In the genomic region with DNA sequence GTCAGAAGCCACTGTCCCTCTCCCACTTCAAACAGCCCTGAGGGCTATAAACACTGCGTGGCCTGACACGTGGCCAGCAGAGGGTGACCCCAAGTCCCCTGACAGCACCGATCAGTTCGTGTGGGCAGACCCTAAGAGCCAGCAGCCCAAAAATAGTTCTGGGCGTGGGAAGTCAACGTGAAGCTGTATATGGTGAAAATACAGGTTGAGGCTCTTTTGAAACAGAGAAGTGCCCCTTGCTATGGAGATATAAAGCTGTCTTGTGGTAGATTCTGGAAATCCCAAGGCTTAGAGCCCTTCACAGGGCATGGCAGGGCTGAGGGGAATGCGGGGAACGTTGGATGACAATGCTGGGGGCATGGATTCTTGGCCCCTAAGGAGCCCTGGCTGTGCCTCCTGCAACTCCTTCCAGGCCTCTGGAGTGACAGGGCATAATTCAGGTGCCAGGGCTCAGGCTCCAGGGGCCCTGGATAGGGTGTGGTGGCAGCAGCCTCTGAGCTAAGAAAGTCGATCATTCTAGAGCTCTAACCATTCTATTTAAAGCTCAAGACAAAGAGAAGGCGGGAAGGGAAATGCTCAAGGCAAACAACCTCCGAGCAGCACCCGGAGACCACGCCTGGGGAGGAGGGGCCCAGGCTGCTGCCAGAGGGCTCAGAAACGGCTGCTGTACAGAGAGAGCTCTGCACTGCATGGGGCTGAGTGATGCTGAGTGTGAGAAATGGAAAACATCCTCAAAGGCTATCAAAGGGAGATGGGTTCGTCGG, we compare ENCODE assay signal across 8 cellular contexts.
DNase-seq lines count a peak whose midpoint lies in the region; ATAC-seq and TF ChIP-seq lines count a peak whose summit lies in the region.

No MANE protein-coding gene starts in this region.

- H2AFZ ChIP-seq in neural progenitor cell (replicated peaks) = peak overlapping the region; percentile 86

- H3K27me3 Mint-ChIP-seq in neural progenitor cell (ENCODE audit: insufficient read depth, low read depth) = no peaks in the 10 kb centered on the region

- no peaks in the 10 kb centered on the region for H3K36me3 ChIP-seq in HAP-1 (replicated peaks)
- no peaks in the 10 kb centered on the region for H3K36me3 ChIP-seq in colonic mucosa
- no peaks in the 10 kb centered on the region for H3K36me3 ChIP-seq in neural progenitor cell

- peak overlapping the region; percentile 46 for H3K4me3 Mint-ChIP-seq in neural progenitor cell

- H3K36me3 Mint-ChIP-seq in neural progenitor cell = no peaks in the 10 kb centered on the region

- peaks cover 19% of the 10 kb centered on the region for H3K4me1 Mint-ChIP-seq in neural progenitor cell

- peak; percentile 89 to 95 for ATAC-seq in activated CD4-positive, CD25-positive, alpha-beta regulatory T cell treated with anti-CD3 and anti-CD28 coated beads, Interleukin-2, amount 50 U/mL, for 24 hours

- peak overlapping the region; percentile 58 for H3K4me3 ChIP-seq in GM12864 (ENCODE audit: low read depth, low read length)
- no peak overlapping the region for H3K4me3 ChIP-seq in HAP-1
- H3K4me3 ChIP-seq in colonic mucosa = no peak overlapping the region
- H3K4me3 ChIP-seq in neural progenitor cell = no peak overlapping the region

- peak overlapping the region; percentile 94 for H3K27ac Mint-ChIP-seq in neural progenitor cell

- H3K27me3 ChIP-seq in HAP-1 (ENCODE audit: low read depth) = no peaks in the 10 kb centered on the region
- no peaks in the 10 kb centered on the region for H3K27me3 ChIP-seq in colonic mucosa
- no peaks in the 10 kb centered on the region for H3K27me3 ChIP-seq in neural progenitor cell

- TF ChIP-seq CTCF in GM12864 (IDR thresholded peaks at IDR 0.05; ENCODE audit: low read depth, low read length, missing control alignments) (no peak), colonic mucosa (IDR thresholded peaks at IDR 0.05) (no peak), neural progenitor cell (IDR thresholded peaks at IDR 0.05) (no peak)

- H3K4me2 ChIP-seq in neural progenitor cell = peak overlapping the region; percentile 20

- no peaks in the 10 kb centered on the region for H3K79me2 ChIP-seq in neural progenitor cell (ENCODE audit: low read depth)

- H3K4me1 ChIP-seq in HAP-1 (peaks cover 7% of the 10 kb centered on the region), colonic mucosa (no peaks in the 10 kb centered on the region), neural progenitor cell (peaks cover 15% of the 10 kb centered on the region)

- H3K27ac ChIP-seq in colonic mucosa = no peak overlapping the region
- H3K27ac ChIP-seq in neural progenitor cell = no peak overlapping the region

- no peaks in the 10 kb centered on the region for H3F3A ChIP-seq in neural progenitor cell (ENCODE audit: low read depth)

- DNase-seq in GM12864 (ENCODE audit: low read depth) (peak; percentile 82), HAP-1 (ENCODE audit: low spot score in 2 of 2) (peak; percentile 55 to 72), NCI-H146 treated with DMSO at 0.1 percent for 48 hours (lab: John Stamatoyannopoulos, UW; ENCODE audit: unreplicated experiment) (peak; percentile 98), colonic mucosa (peak; percentile 44), neural progenitor cell (ENCODE audit: low spot score) (peak; percentile 77), RKO (ENCODE audit: low spot score) (no peak), NCI-H446 (lab: John Stamatoyannopoulos, UW) (no peak)

- in situ Hi-C loops in HAP-1 (cut with MboI; ENCODE audit: low sequenced_read_pairs) = no loop called here

- H3K9me3 ChIP-seq in HAP-1 = no peaks in the 10 kb centered on the region
- H3K9me3 ChIP-seq in colonic mucosa = no peaks in the 10 kb centered on the region
- H3K9me3 ChIP-seq in neural progenitor cell (ENCODE audit: low read depth) = no peaks in the 10 kb centered on the region

- H3K9ac ChIP-seq in colonic mucosa (ENCODE audit: low read depth in 2 of 2, low read length in 2 of 2) (peak overlapping the region in 1 of 2 donors; percentile 43), neural progenitor cell (no peak overlapping the region)

- H4K20me1 ChIP-seq in neural progenitor cell (ENCODE audit: low read depth) = no peaks in the 10 kb centered on the region

- no peaks in the 10 kb centered on the region for H3K9me3 Mint-ChIP-seq in neural progenitor cell

- intact Hi-C loops in colonic mucosa (cut with DNase I) = no loop called here

Comparison
In these comparisons a context has a peak if more than half of its experiments do, and no peak if none do; other contexts are left out.
1. DNase-seq: peak in GM12864 (single experiment), HAP-1 (2 of 2), NCI-H146 treated with DMSO at 0.1 percent for 48 hours (single experiment), colonic mucosa (single experiment) and neural progenitor cell (single experiment); none in RKO (single experiment) and NCI-H446 (0 of 2).